8 cellular contexts compared by ENCODE assay signal in genomic region chr9:123928471-123929176, GRCh38. TPM values are rescaled to one million over a fixed set of nuclear protein-coding genes. Genes with fewer than 3 reads are reported as not detected.
DNase-seq lines count a peak whose midpoint lies in the region; ATAC-seq and TF ChIP-seq lines count a peak whose summit lies in the region.

No MANE protein-coding gene starts in this region.

- peak; percentile 52 to 79 for ATAC-seq in right cardiac atrium
- no peak for ATAC-seq in HG03439 (IDR thresholded peaks at IDR 0.05; ENCODE audit: unreplicated experiment)

- CTCF ChIA-PET in activated naive CD4-positive, alpha-beta T cell treated with anti-CD3 and anti-CD28 coated beads for 36 hours (lab: Charles Lee): interaction anchor here (1.8 kb wide), 1 partner anchor 381 kb away, joined by 4 read pairs; no protein-coding TSS in a partner anchor

- intact Hi-C loops in activated naive CD4-positive, alpha-beta T cell treated with anti-CD3 and anti-CD28 coated beads for 36 hours (cut with micrococcal nuclease): loop anchor here (2.0 to 5.0 kb wide), 5 partner anchors 14 to 241 kb away; no protein-coding TSS in a partner anchor
- intact Hi-C loops in right cardiac atrium (cut with DNase I): no loop called here

- peaks cover 13% of the 10 kb centered on the region for H3K79me2 ChIP-seq in smooth muscle cell (ENCODE audit: low read depth)

- peaks cover 18% of the 10 kb centered on the region for H3F3A ChIP-seq in smooth muscle cell (ENCODE audit: low read depth)

- no peaks in the 10 kb centered on the region for H3K36me3 ChIP-seq in smooth muscle cell (ENCODE audit: low read depth)

- peak overlapping the region; percentile 22 for H3K9ac ChIP-seq in smooth muscle cell (ENCODE audit: low read depth)

- H3K27me3 Mint-ChIP-seq in HFFc6 (ENCODE audit: insufficient read depth): no peaks in the 10 kb centered on the region; the same call in 1 of the 2 replicates
- H3K27me3 Mint-ChIP-seq in activated naive CD4-positive, alpha-beta T cell treated with anti-CD3 and anti-CD28 coated beads for 36 hours (ENCODE audit: low read depth): peaks cover 4% of the 10 kb centered on the region

- peak overlapping the region; percentile 90 for H3K4me3 Mint-ChIP-seq in HFFc6
- peak overlapping the region; percentile 79 for H3K4me3 Mint-ChIP-seq in activated naive CD4-positive, alpha-beta T cell treated with anti-CD3 and anti-CD28 coated beads for 36 hours

- H3K36me3 Mint-ChIP-seq in HFFc6 (ENCODE audit: low read depth): peaks cover 4% of the 10 kb centered on the region
- peaks cover 10% of the 10 kb centered on the region for H3K36me3 Mint-ChIP-seq in activated naive CD4-positive, alpha-beta T cell treated with anti-CD3 and anti-CD28 coated beads for 36 hours (ENCODE audit: low read depth)

- H3K4me2 ChIP-seq in smooth muscle cell: peak overlapping the region; percentile 91

- H3K9me3 ChIP-seq in right cardiac atrium (ENCODE audit: control insufficient read depth, low read length): no peaks in the 10 kb centered on the region
- no peaks in the 10 kb centered on the region for H3K9me3 ChIP-seq in smooth muscle cell (replicated peaks; ENCODE audit: low read depth)

- peak overlapping the region; percentile 55 for H2AFZ ChIP-seq in smooth muscle cell (ENCODE audit: low read depth)

- peaks cover 42% of the 10 kb centered on the region for H4K20me1 ChIP-seq in smooth muscle cell (ENCODE audit: low read depth)

- H3K4me1 Mint-ChIP-seq in HFFc6 (ENCODE audit: low read depth): peaks cover 79% of the 10 kb centered on the region
- H3K4me1 Mint-ChIP-seq in activated naive CD4-positive, alpha-beta T cell treated with anti-CD3 and anti-CD28 coated beads for 36 hours (ENCODE audit: low read depth): peaks cover 39% of the 10 kb centered on the region

- peaks cover 3% of the 10 kb centered on the region; the same call in 1 of the 2 replicates for H3K9me3 Mint-ChIP-seq in HFFc6
- no peaks in the 10 kb centered on the region for H3K9me3 Mint-ChIP-seq in activated naive CD4-positive, alpha-beta T cell treated with anti-CD3 and anti-CD28 coated beads for 36 hours

- H3K27me3 ChIP-seq in right cardiac atrium (ENCODE audit: control insufficient read depth, insufficient read depth) (no peaks in the 10 kb centered on the region), smooth muscle cell (ENCODE audit: low read depth) (no peaks in the 10 kb centered on the region)

- peak; percentile 20 for DNase-seq in AG09319 (ENCODE audit: extremely low read depth, low read depth)
- DNase-seq in HFFc6: peak; percentile 65
- peak; percentile 25 for DNase-seq in activated naive CD4-positive, alpha-beta T cell treated with anti-CD3 and anti-CD28 coated beads for 36 hours
- DNase-seq in right cardiac atrium: peak in 2 of 3 donors; percentile 39 to 67
- DNase-seq in smooth muscle cell (lab: John Stamatoyannopoulos, UW; ENCODE audit: unreplicated experiment): no peak
- no peak for DNase-seq in NCI-H82 treated with DMSO at 0.1 percent for 48 hours (lab: John Stamatoyannopoulos, UW; ENCODE audit: unreplicated experiment)
- DNase-seq in middle frontal gyrus (ENCODE audit: extremely low spot score, low spot score): no peak

- H3K4me1 ChIP-seq in right cardiac atrium (ENCODE audit: control insufficient read depth, insufficient read depth, low read length) (no peaks in the 10 kb centered on the region), smooth muscle cell (ENCODE audit: low read depth) (peaks cover 22% of the 10 kb centered on the region)

- H3K4me3 ChIP-seq in right cardiac atrium (ENCODE audit: low read length) (peak overlapping the region; percentile 90), smooth muscle cell (peak overlapping the region; percentile 66)

- 43% methylated on average over 7 of the region's 7 CpGs for WGBS in right cardiac atrium
- 28% methylated on average over 7 of the region's 7 CpGs for WGBS in smooth muscle cell (ENCODE audit: low lambda C conversion rate)

- peak overlapping the region; percentile 0 for H3K27ac ChIP-seq in right cardiac atrium (ENCODE audit: low read length)
- H3K27ac ChIP-seq in smooth muscle cell (ENCODE audit: low read depth): no peak overlapping the region

- TF ChIP-seq CTCF in AG09319 (IDR thresholded peaks at IDR 0.05; ENCODE audit: low read depth, low read length): no peak
- TF ChIP-seq CTCF in HFFc6 (IDR thresholded peaks at IDR 0.05): peak; percentile 38
- no peak for TF ChIP-seq CTCF in smooth muscle cell (IDR thresholded peaks at IDR 0.05; ENCODE audit: borderline replicate concordance, insufficient read depth, poor library complexity, severe bottlenecking)

- peak overlapping the region; percentile 86 for H3K27ac Mint-ChIP-seq in HFFc6
- H3K27ac Mint-ChIP-seq in activated naive CD4-positive, alpha-beta T cell treated with anti-CD3 and anti-CD28 coated beads for 36 hours: peak overlapping the region; percentile 78

RNA-seq across cellular contexts. Expression of gene DENND1A, which starts 1.3 kb away (rescaled TPM):
- 10 to 100 TPM; 25.4 to 38.3 (median 30.3) TPM for total RNA-seq in HFFc6 (2021; fragmentation: NEBNext Ultra II Directional; extraction: Animal tissue kit (Norgen Biotek cat#: 25700))
- total RNA-seq in activated naive CD4-positive, alpha-beta T cell treated with anti-CD3 and anti-CD28 coated beads for 36 hours: 10 to 100 TPM; 28.4 to 29.6 TPM
- total RNA-seq in right cardiac atrium: 10 to 100 TPM; 16.9 to 19.3 (median 17.6) TPM
- polyA plus RNA-seq in right cardiac atrium: 11.4 TPM
- 17.3 and 20.2 TPM in 2 replicates for total RNA-seq in smooth muscle cell
- polyA plus RNA-seq in smooth muscle cell: 8.1 and 16.8 TPM in 2 replicates

Comparison
In these comparisons a context has a peak if more than half of its experiments do, and no peak if none do; other contexts are left out.
1. DNase-seq: peak in AG09319 (single experiment), HFFc6 (single experiment), activated naive CD4-positive, alpha-beta T cell treated with anti-CD3 and anti-CD28 coated beads for 36 hours (single experiment) and right cardiac atrium (2 of 3); none in smooth muscle cell (single experiment), NCI-H82 treated with DMSO at 0.1 percent for 48 hours (single experiment) and middle frontal gyrus (single experiment).